ENCODE assay signal across 1 cellular context in genomic region chr6:15026832-15027231, GRCh38.
A peak's percentile ranks its signal among the peaks of the same experiment; 100 is the strongest.
TF ChIP-seq lines count a peak whose summit lies in the region.

No MANE protein-coding gene starts in this region.

TF ChIP-seq in HepG2, 621 proteins besides CTCF, POLR2A, EP300 and RAD21 (continued from another document and continues in another):
- TF ChIP-seq ZNF597 (CRISPR knock-in tag; IDR thresholded peaks at IDR 0.05) (no peak), MXD4 (CRISPR knock-in tag; IDR thresholded peaks at IDR 0.05) (no peak), KLF9 (CRISPR knock-in tag; IDR thresholded peaks at IDR 0.05; ENCODE audit: low read depth) (no peak), TOPORS (CRISPR knock-in tag; IDR thresholded peaks at IDR 0.05) (peak; percentile 55; the same call in 1 of the 2 replicates), ZNF564 (CRISPR knock-in tag; IDR thresholded peaks at IDR 0.05) (no peak), TAF1 (CRISPR knock-in tag; IDR thresholded peaks at IDR 0.05) (no peak), YY1 (IDR thresholded peaks at IDR 0.05; ENCODE audit: insufficient read depth, insufficient replicate concordance, low read depth, low read length) (peak; percentile 62), ZNF713 (CRISPR knock-in tag; IDR thresholded peaks at IDR 0.05) (no peak), ZNF552 (CRISPR knock-in tag; IDR thresholded peaks at IDR 0.05; ENCODE audit: borderline replicate concordance) (no peak), ZNF891 (CRISPR knock-in tag; IDR thresholded peaks at IDR 0.05) (no peak), ZNF235 (CRISPR knock-in tag; IDR thresholded peaks at IDR 0.05; ENCODE audit: borderline replicate concordance) (no peak), KLF16 (CRISPR knock-in tag; IDR thresholded peaks at IDR 0.05) (peak in 1 of 2 experiments; percentile 47; a peak in 1 of 4 replicates), ZSCAN20 (CRISPR knock-in tag; IDR thresholded peaks at IDR 0.05; ENCODE audit: borderline replicate concordance) (no peak), ZNF792 (CRISPR knock-in tag; IDR thresholded peaks at IDR 0.05) (no peak), KAT7 (CRISPR knock-in tag; IDR thresholded peaks at IDR 0.05; ENCODE audit: borderline replicate concordance) (no peak), ZNF781 (CRISPR knock-in tag; IDR thresholded peaks at IDR 0.05; ENCODE audit: borderline replicate concordance, not compliant biosample characterization) (no peak), SIX1 (CRISPR knock-in tag; IDR thresholded peaks at IDR 0.05; ENCODE audit: borderline replicate concordance) (no peak), RFXAP (CRISPR knock-in tag; IDR thresholded peaks at IDR 0.05; ENCODE audit: borderline replicate concordance) (no peak), FOSL2 (CRISPR knock-in tag; IDR thresholded peaks at IDR 0.05) (no peak; the same call in 1 of the 2 replicates), MTERF4 (CRISPR knock-in tag; IDR thresholded peaks at IDR 0.05) (no peak), ZBTB1 (CRISPR knock-in tag; IDR thresholded peaks at IDR 0.05; ENCODE audit: borderline replicate concordance) (no peak), MED13 (CRISPR knock-in tag; IDR thresholded peaks at IDR 0.05) (no peak), ZNF124 (CRISPR knock-in tag; IDR thresholded peaks at IDR 0.05) (no peak), KDM2A (CRISPR knock-in tag; IDR thresholded peaks at IDR 0.05; ENCODE audit: borderline replicate concordance, low read depth) (no peak), CBX1 (IDR thresholded peaks at IDR 0.05; ENCODE audit: low read depth) (no peak), AHR (CRISPR knock-in tag; IDR thresholded peaks at IDR 0.05) (no peak), PHF5A (CRISPR knock-in tag; IDR thresholded peaks at IDR 0.05; ENCODE audit: low read depth, unreplicated experiment) (no peak), ZNF589 (CRISPR knock-in tag; conservative IDR thresholded peaks at IDR 0.05) (no peak), IRX3 (CRISPR knock-in tag; IDR thresholded peaks at IDR 0.05; ENCODE audit: borderline replicate concordance, low read depth) (0 out of 2 replicates have a peak, but pooled peaks have one; percentile 28), ZNF143 (CRISPR knock-in tag; IDR thresholded peaks at IDR 0.05) (no peak), HDAC2 (CRISPR knock-in tag; IDR thresholded peaks at IDR 0.05) (0 out of 2 replicates have a peak, but pooled peaks have one; percentile 46), ZNF350 (CRISPR knock-in tag; IDR thresholded peaks at IDR 0.05; ENCODE audit: borderline replicate concordance, low read depth) (peak; percentile 44; the same call in 1 of the 2 replicates), ZFP1 (CRISPR knock-in tag; IDR thresholded peaks at IDR 0.05) (no peak), ATF3 (CRISPR knock-in tag; IDR thresholded peaks at IDR 0.05) (no peak), KIAA2018 (CRISPR knock-in tag; IDR thresholded peaks at IDR 0.05; ENCODE audit: borderline replicate concordance) (no peak), ZNF331 (CRISPR knock-in tag; IDR thresholded peaks at IDR 0.05) (peak; percentile 49; the same call in 1 of the 2 replicates), ZBTB25 (CRISPR knock-in tag; IDR thresholded peaks at IDR 0.05) (no peak), HNF4G (IDR thresholded peaks at IDR 0.05; ENCODE audit: borderline replicate concordance, low read depth, low read length) (no peak), HNF4G (CRISPR knock-in tag; IDR thresholded peaks at IDR 0.05; ENCODE audit: borderline replicate concordance, low read depth) (no peak), IRF2 (CRISPR knock-in tag; IDR thresholded peaks at IDR 0.05) (no peak; the same call in 1 of the 2 replicates), THRA (CRISPR knock-in tag; IDR thresholded peaks at IDR 0.05; ENCODE audit: borderline replicate concordance) (0 out of 2 replicates have a peak, but pooled peaks have one; percentile 25), CREBL2 (CRISPR knock-in tag; IDR thresholded peaks at IDR 0.05; ENCODE audit: borderline replicate concordance) (no peak), NCOA5 (CRISPR knock-in tag; IDR thresholded peaks at IDR 0.05) (no peak), PITX1 (CRISPR knock-in tag; IDR thresholded peaks at IDR 0.05) (no peak), MIXL1 (CRISPR knock-in tag; IDR thresholded peaks at IDR 0.05) (0 out of 2 replicates have a peak, but pooled peaks have one; percentile 48)
